Comparison of ENCODE assay signal across 10 cellular contexts in the genomic region with DNA sequence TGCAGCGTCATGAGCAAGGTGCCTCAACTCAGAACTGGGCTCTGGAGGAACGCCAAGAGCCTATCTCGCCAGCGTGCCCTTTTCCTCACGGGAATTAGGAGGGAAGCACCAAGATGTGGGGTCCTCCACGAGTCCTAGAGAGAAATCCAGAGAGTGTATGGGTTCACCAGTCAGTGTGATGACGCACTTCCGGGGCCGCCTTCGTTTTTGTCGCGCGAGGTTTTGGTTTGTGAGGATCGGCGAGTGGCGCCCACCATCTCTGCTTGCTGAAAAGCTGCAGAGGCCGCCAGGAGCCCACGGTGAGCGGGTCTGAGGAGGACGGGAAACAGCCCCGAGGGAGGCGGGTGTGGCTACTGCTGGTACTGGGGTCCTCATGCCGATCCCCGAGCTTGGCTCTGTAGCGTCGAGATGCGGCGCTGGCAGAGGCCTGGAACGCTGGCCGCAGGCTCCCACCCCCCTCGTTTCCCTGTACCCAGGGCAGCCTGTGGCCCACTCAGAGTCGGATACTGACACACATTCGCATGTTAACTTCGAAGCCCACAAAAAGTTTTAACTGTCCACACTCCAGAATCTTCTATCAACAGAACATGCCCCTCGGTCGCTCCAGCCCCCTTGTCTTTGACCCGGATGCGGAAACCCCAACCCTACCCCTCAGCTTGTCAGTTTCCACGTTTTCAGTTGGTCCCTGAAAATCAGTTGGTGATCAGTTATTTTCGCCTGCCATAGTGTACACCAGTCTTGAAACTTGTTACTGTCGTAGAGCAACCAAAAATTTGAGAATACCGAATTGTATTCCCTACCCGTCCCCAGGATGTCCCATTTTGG. TPM values are rescaled to one million over a fixed set of nuclear protein-coding genes. Genes with fewer than 3 reads are reported as not detected.
DNase-seq lines count a peak whose midpoint lies in the region; ATAC-seq and TF ChIP-seq lines count a peak whose summit lies in the region.
"Had no signal": no experiment of that assay in that cellular context is flagged by ENCODE, and none has a peak within 500 bp of the region (broad histone marks: within the 10 kb centered on the region; RNA-seq: fewer than 3 reads in every experiment).

No MANE protein-coding gene starts in this region.

- TF ChIP-seq POLR2A in esophagus squamous epithelium (IDR thresholded peaks at IDR 0.05) = no peak

- H3K9me3 Mint-ChIP-seq in stimulated activated naive CD8-positive, alpha-beta T cell treated with anti-CD3 and anti-CD28 coated beads, Interleukin-15, amount 100 ng/mL, for 72 hours = peaks cover 0 to 10% of the 10 kb centered on the region in 2 donors
- H3K9me3 Mint-ChIP-seq in naive thymus-derived CD8-positive, alpha-beta T cell = no peaks in the 10 kb centered on the region
- H3K9me3 Mint-ChIP-seq in T-helper 2 cell treated with Interferon-gamma antibody and Interleukin-4, amounts not matched to agents 5 μg/mL and 100 μg/mL, for 36 hours = no peaks in the 10 kb centered on the region

- ATAC-seq in stimulated activated naive CD8-positive, alpha-beta T cell treated with anti-CD3 and anti-CD28 coated beads, Interleukin-15, amount 100 ng/mL, for 72 hours = no peak
- ATAC-seq in stimulated activated naive CD8-positive, alpha-beta T cell treated with anti-CD3 and anti-CD28 coated beads, Interleukin-15, Interleukin-2, amounts not matched to agents 100 U/mL and 50 U/mL, for 24 hours = no peak
- ATAC-seq in naive thymus-derived CD8-positive, alpha-beta T cell = no peak

- peaks cover 0 to 15% (median 0%) of the 10 kb centered on the region in 3 donors for H3K4me1 ChIP-seq in esophagus squamous epithelium

- no peak for TF ChIP-seq CTCF in esophagus squamous epithelium (IDR thresholded peaks at IDR 0.05)

- peak overlapping the region; percentile 8 to 60 (median 24) for H3K4me3 ChIP-seq in esophagus squamous epithelium

- DNase-seq in stimulated activated naive CD8-positive, alpha-beta T cell treated with anti-CD3 and anti-CD28 coated beads, Interleukin-15, amount 100 ng/mL, for 72 hours = no peak
- no peak for DNase-seq in stimulated activated naive CD8-positive, alpha-beta T cell treated with anti-CD3 and anti-CD28 coated beads, Interleukin-15, Interleukin-2, amounts not matched to agents 100 U/mL and 50 U/mL, for 24 hours
- DNase-seq in esophagus squamous epithelium (lab: John Stamatoyannopoulos, UW) (no peak), NCI-H510A (lab: John Stamatoyannopoulos, UW) (no peak), NCI-H345 treated with DMSO at 0.1 percent for 48 hours (lab: John Stamatoyannopoulos, UW; ENCODE audit: unreplicated experiment) (no peak), NOMO-1 treated with dmso at 0.1 percent for 144 hours (lab: John Stamatoyannopoulos, UW; ENCODE audit: unreplicated experiment) (no peak)
- DNase-seq in naive thymus-derived CD8-positive, alpha-beta T cell = no peak
- no peak for DNase-seq in T-helper 2 cell treated with Interferon-gamma antibody and Interleukin-4, amounts not matched to agents 5 μg/mL and 100 μg/mL, for 36 hours (ENCODE audit: low spot score)
- DNase-seq: effector CD4-positive, alpha-beta T cell; NCI-H2107 had no signal

- intact Hi-C loops in esophagus squamous epithelium (cut with DNase I) = no loop called here

- no peak overlapping the region for H3K27ac ChIP-seq in esophagus squamous epithelium

- peaks cover 25% of the 10 kb centered on the region for H3K4me1 Mint-ChIP-seq in stimulated activated naive CD8-positive, alpha-beta T cell treated with anti-CD3 and anti-CD28 coated beads, Interleukin-15, amount 100 ng/mL, for 72 hours
- peaks cover 14 to 33% (median 27%) of the 10 kb centered on the region in 4 donors for H3K4me1 Mint-ChIP-seq in naive thymus-derived CD8-positive, alpha-beta T cell
- H3K4me1 Mint-ChIP-seq in T-helper 2 cell treated with Interferon-gamma antibody and Interleukin-4, amounts not matched to agents 5 μg/mL and 100 μg/mL, for 36 hours (ENCODE audit: low read depth) = peaks cover 7% of the 10 kb centered on the region

- no peaks in the 10 kb centered on the region for H3K9me3 ChIP-seq in esophagus squamous epithelium

- POLR2A ChIA-PET in naive thymus-derived CD8-positive, alpha-beta T cell (lab: Charles Lee) = interaction anchor here (0.6 kb wide), 1 partner anchor 346 kb away, joined by 4 read pairs; a partner anchor contains a TSS

- no peaks in the 10 kb centered on the region for H3K36me3 ChIP-seq in esophagus squamous epithelium

- H3K27me3 ChIP-seq in esophagus squamous epithelium = no peaks in the 10 kb centered on the region

- peak overlapping the region; percentile 41 to 51 for H3K4me3 Mint-ChIP-seq in stimulated activated naive CD8-positive, alpha-beta T cell treated with anti-CD3 and anti-CD28 coated beads, Interleukin-15, amount 100 ng/mL, for 72 hours
- H3K4me3 Mint-ChIP-seq in naive thymus-derived CD8-positive, alpha-beta T cell = peak overlapping the region in 6 of 10 donors; percentile 15 to 57 (median 34)
- H3K4me3 Mint-ChIP-seq in T-helper 2 cell treated with Interferon-gamma antibody and Interleukin-4, amounts not matched to agents 5 μg/mL and 100 μg/mL, for 36 hours = no peak overlapping the region

- no peaks in the 10 kb centered on the region for H3K27me3 Mint-ChIP-seq in stimulated activated naive CD8-positive, alpha-beta T cell treated with anti-CD3 and anti-CD28 coated beads, Interleukin-15, amount 100 ng/mL, for 72 hours
- H3K27me3 Mint-ChIP-seq in naive thymus-derived CD8-positive, alpha-beta T cell = no peaks in the 10 kb centered on the region
- no peaks in the 10 kb centered on the region for H3K27me3 Mint-ChIP-seq in T-helper 2 cell treated with Interferon-gamma antibody and Interleukin-4, amounts not matched to agents 5 μg/mL and 100 μg/mL, for 36 hours (ENCODE audit: low read depth)

- 62 to 67% methylated on average over 23 to 24 of the region's 43 CpGs for WGBS in esophagus squamous epithelium, 2 donors

- no peak overlapping the region for H3K27ac Mint-ChIP-seq in stimulated activated naive CD8-positive, alpha-beta T cell treated with anti-CD3 and anti-CD28 coated beads, Interleukin-15, amount 100 ng/mL, for 72 hours
- H3K27ac Mint-ChIP-seq in naive thymus-derived CD8-positive, alpha-beta T cell = peak overlapping the region in 7 of 10 donors; percentile 6 to 74 (median 44)
- no peak overlapping the region for H3K27ac Mint-ChIP-seq in T-helper 2 cell treated with Interferon-gamma antibody and Interleukin-4, amounts not matched to agents 5 μg/mL and 100 μg/mL, for 36 hours

- no peaks in the 10 kb centered on the region for H3K36me3 Mint-ChIP-seq in naive thymus-derived CD8-positive, alpha-beta T cell
- H3K36me3 Mint-ChIP-seq in T-helper 2 cell treated with Interferon-gamma antibody and Interleukin-4, amounts not matched to agents 5 μg/mL and 100 μg/mL, for 36 hours (ENCODE audit: low read depth) = no peaks in the 10 kb centered on the region

RNA-seq across cellular contexts. Expression of a gene that starts 30.4 kb away (rescaled TPM):
- total RNA-seq in esophagus squamous epithelium = 1 to 10 TPM; 1.9 to 7.6 (median 2.8) TPM
- 10 to 100 TPM; 17.6 to 19.5 TPM for total RNA-seq in naive thymus-derived CD8-positive, alpha-beta T cell
- 1 to 10 TPM in 1 of 3 donors, under 1 TPM in 2; 0.22 to 1.1 (median 0.36) TPM for polyA plus RNA-seq in naive thymus-derived CD8-positive, alpha-beta T cell

RNA-seq across cellular contexts. Expression of a gene that starts 42.7 kb away (rescaled TPM):
- 10 to 100 TPM in 1 of 4 donors, 1 to 10 TPM in 3; 1.4 to 10.1 (median 2.4) TPM for total RNA-seq in esophagus squamous epithelium
- total RNA-seq in naive thymus-derived CD8-positive, alpha-beta T cell = under 1 TPM in 1 of 2 experiments, not detected in 1; 0.14 TPM
- polyA plus RNA-seq in naive thymus-derived CD8-positive, alpha-beta T cell = under 1 TPM in 1 of 3 donors, not detected in 2; 0.09 TPM

Comparison
In these comparisons a context has a peak if more than half of its experiments do, and no peak if none do; other contexts are left out.
1. H3K27ac Mint-ChIP-seq: peak in naive thymus-derived CD8-positive, alpha-beta T cell (7 of 10); none in stimulated activated naive CD8-positive, alpha-beta T cell treated with anti-CD3 and anti-CD28 coated beads, Interleukin-15, amount 100 ng/mL, for 72 hours (0 of 2) and T-helper 2 cell treated with Interferon-gamma antibody and Interleukin-4, amounts not matched to agents 5 μg/mL and 100 μg/mL, for 36 hours (single experiment).